ENCODE assay signal across 8 cellular contexts in genomic region chr3:185585862-185586643, GRCh38. TPM values are rescaled to one million over a fixed set of nuclear protein-coding genes. Genes with fewer than 3 reads are reported as not detected.
DNase-seq lines count a peak whose midpoint lies in the region; ATAC-seq, FAIRE-seq and TF ChIP-seq lines count a peak whose summit lies in the region.

Gene SENP2 (plus strand): TSS chr3:185586295. CDS start chr3:185586414, 119 bp downstream.

- H3K9me3 ChIP-seq in BE2C: no peaks in the 10 kb centered on the region

- peaks cover under 1% of the 10 kb centered on the region for H3K36me3 ChIP-seq in BE2C

- H3K4me1 ChIP-seq in BE2C: peaks cover 3% of the 10 kb centered on the region; the same call in 1 of the 2 replicates

- peak within 1 kb of the TSS; percentile 85 for H3K4me3 ChIP-seq in BE2C (ENCODE audit: low read depth, low read length)

- no peak for TF ChIP-seq CTCF in BE2C (IDR thresholded peaks at IDR 0.05; ENCODE audit: low read depth, low read length)

- DNase-seq in BE2C (peak; percentile 99), GM19240 (ENCODE audit: insufficient read length, low spot score) (peak; percentile 72), NCI-H526 (lab: John Stamatoyannopoulos, UW) (peak; percentile 99), kidney glomerular epithelial cell (lab: John Stamatoyannopoulos, UW) (peak; percentile 98)
- peak; percentile 100 for DNase-seq in activated CD4-positive, alpha-beta T cell treated with anti-CD3 and anti-CD28 coated beads for 48 hours
- DNase-seq in stimulated activated CD4-positive, alpha-beta T cell treated with anti-CD3 and anti-CD28 coated beads, Interleukin-1b, Interleukin-23, amount 100 ng/mL, for 1 hour (ENCODE audit: low read depth in 2 of 2): peak; percentile 98

- peak; percentile 21 for FAIRE-seq in colon (lab: Jason Lieb, UNC)

- peak; percentile 98 for ATAC-seq in HG03460 (IDR thresholded peaks at IDR 0.05; ENCODE audit: unreplicated experiment)

- no peaks in the 10 kb centered on the region for H3K27me3 ChIP-seq in BE2C

RNA-seq across cellular contexts. Expression of gene SENP2, which starts in this region (rescaled TPM):
- polyA plus RNA-seq in BE2C (2012; ENCODE audit: insufficient read depth, insufficient read length, low read depth): 21.2 TPM

Comparison
In these comparisons a context has a peak if more than half of its experiments do, and no peak if none do; other contexts are left out.
1. Peak in every context shown above with its lines: DNase-seq, ATAC-seq and H3K4me3 ChIP-seq.